ENCODE assay signal across 1 cellular context in genomic region chr3:43001094-43001553, GRCh38.
TF ChIP-seq lines count a peak whose summit lies in the region.

No MANE protein-coding gene starts in this region.

TF ChIP-seq in liver, 16 proteins besides CTCF, POLR2A, EP300 and RAD21 (continued from another document):
- TF ChIP-seq, protein P1, sequence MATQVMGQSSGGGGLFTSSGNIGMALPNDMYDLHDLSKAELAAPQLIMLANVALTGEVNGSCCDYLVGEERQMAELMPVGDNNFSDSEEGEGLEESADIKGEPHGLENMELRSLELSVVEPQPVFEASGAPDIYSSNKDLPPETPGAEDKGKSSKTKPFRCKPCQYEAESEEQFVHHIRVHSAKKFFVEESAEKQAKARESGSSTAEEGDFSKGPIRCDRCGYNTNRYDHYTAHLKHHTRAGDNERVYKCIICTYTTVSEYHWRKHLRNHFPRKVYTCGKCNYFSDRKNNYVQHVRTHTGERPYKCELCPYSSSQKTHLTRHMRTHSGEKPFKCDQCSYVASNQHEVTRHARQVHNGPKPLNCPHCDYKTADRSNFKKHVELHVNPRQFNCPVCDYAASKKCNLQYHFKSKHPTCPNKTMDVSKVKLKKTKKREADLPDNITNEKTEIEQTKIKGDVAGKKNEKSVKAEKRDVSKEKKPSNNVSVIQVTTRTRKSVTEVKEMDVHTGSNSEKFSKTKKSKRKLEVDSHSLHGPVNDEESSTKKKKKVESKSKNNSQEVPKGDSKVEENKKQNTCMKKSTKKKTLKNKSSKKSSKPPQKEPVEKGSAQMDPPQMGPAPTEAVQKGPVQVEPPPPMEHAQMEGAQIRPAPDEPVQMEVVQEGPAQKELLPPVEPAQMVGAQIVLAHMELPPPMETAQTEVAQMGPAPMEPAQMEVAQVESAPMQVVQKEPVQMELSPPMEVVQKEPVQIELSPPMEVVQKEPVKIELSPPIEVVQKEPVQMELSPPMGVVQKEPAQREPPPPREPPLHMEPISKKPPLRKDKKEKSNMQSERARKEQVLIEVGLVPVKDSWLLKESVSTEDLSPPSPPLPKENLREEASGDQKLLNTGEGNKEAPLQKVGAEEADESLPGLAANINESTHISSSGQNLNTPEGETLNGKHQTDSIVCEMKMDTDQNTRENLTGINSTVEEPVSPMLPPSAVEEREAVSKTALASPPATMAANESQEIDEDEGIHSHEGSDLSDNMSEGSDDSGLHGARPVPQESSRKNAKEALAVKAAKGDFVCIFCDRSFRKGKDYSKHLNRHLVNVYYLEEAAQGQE (IDR thresholded peaks at IDR 0.05) = peak; percentile 85
- TF ChIP-seq RXRA (IDR thresholded peaks at IDR 0.05) (peak; percentile 82 to 91), FOXA1 (IDR thresholded peaks at IDR 0.05) (peak; percentile 66), FOXA2 (IDR thresholded peaks at IDR 0.05) (peak; percentile 55), NR2F2 (IDR thresholded peaks at IDR 0.05) (peak; percentile 97), YY1 (IDR thresholded peaks at IDR 0.05) (peak; percentile 85), HNF4G (IDR thresholded peaks at IDR 0.05) (peak; percentile 68), HNF4A (conservative IDR thresholded peaks at IDR 0.05) (peak; percentile 86), TAF1 (conservative IDR thresholded peaks at IDR 0.05) (peak; percentile 19)
- TF ChIP-seq, protein P2, sequence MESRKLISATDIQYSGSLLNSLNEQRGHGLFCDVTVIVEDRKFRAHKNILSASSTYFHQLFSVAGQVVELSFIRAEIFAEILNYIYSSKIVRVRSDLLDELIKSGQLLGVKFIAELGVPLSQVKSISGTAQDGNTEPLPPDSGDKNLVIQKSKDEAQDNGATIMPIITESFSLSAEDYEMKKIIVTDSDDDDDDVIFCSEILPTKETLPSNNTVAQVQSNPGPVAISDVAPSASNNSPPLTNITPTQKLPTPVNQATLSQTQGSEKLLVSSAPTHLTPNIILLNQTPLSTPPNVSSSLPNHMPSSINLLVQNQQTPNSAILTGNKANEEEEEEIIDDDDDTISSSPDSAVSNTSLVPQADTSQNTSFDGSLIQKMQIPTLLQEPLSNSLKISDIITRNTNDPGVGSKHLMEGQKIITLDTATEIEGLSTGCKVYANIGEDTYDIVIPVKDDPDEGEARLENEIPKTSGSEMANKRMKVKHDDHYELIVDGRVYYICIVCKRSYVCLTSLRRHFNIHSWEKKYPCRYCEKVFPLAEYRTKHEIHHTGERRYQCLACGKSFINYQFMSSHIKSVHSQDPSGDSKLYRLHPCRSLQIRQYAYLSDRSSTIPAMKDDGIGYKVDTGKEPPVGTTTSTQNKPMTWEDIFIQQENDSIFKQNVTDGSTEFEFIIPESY (IDR thresholded peaks at IDR 0.05) = peak; percentile 84
